9 cellular contexts compared by ENCODE assay signal in the genomic region with DNA sequence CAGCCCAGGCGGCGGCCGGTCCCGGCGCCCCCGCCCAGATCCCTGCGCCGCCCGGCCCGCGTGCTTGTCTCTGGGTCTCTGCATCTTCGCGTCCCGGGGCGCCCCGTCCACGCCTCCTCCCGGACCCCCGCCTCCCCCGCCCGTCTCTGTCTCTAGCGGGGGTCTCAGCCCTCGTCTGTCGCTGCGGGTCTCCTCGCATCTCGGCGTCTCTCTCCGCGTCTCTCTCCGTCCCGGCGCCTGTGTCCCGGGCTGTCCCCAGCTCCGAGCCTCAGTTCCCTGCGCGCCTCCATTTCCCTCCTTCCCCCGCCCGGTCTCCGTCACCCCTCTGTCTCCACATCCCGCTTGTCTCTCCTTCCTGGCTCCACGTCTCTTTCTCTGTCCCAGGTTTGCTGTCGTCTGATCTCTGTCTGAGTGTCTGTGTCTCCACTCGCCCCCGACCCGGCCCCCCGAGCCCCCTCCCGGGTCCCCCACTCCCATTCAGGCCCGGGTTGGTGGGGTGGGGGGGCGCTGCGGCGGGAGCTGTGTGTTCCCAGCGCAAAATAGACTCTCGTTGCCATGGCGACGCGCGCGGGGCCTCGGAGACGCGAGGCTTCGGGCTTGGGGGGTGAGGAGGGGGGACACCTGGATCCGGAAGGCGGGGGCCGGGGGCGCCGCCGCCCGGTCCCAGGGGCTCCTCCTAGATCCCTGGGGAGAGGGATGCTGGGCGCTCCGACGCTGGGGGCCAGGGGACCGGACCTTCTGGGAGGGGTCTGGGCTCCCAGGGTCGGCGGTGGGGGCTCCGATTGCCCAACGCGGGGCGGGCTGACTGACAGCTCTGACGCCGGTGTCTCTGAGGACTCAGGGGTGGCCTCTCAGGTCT. TPM values are rescaled to one million over a fixed set of nuclear protein-coding genes. Genes with fewer than 3 reads are reported as not detected.
DNase-seq lines count a peak whose midpoint lies in the region; ATAC-seq and TF ChIP-seq lines count a peak whose summit lies in the region.
"Had no signal": no experiment of that assay in that cellular context is flagged by ENCODE, and none has a peak within 500 bp of the region (broad histone marks: within the 10 kb centered on the region; RNA-seq: fewer than 3 reads in every experiment).

No MANE protein-coding gene starts in this region.

- H3K27ac Mint-ChIP-seq in activated CD4-positive, alpha-beta memory T cell treated with anti-CD3 and anti-CD28 coated beads for 36 hours, result no peak overlapping the region
- H3K27ac Mint-ChIP-seq in activated CD4-positive, alpha-beta memory T cell treated with anti-CD3 and anti-CD28 coated beads, Interleukin-2, amount 10 ng/mL, durations not matched to agents 7 days and 5 days, result no peak overlapping the region
- H3K27ac Mint-ChIP-seq in WTC11, result no peak overlapping the region
- H3K27ac Mint-ChIP-seq in activated CD8-positive, alpha-beta memory T cell treated with anti-CD3 and anti-CD28 coated beads, Interleukin-2, amount 10 ng/mL, durations not matched to agents 7 days and 5 days, result no peak overlapping the region

- POLR2A ChIA-PET in activated CD4-positive, alpha-beta memory T cell treated with anti-CD3 and anti-CD28 coated beads for 36 hours (lab: Charles Lee), result interaction anchor here (0.7 kb wide), 1 partner anchor 196 kb away, joined by 3 read pairs; no protein-coding TSS in a partner anchor
- POLR2A ChIA-PET in activated CD4-positive, alpha-beta memory T cell treated with anti-CD3 and anti-CD28 coated beads, Interleukin-2, amount 10 ng/mL, durations not matched to agents 7 days and 5 days (lab: Charles Lee), result no interaction called here
- POLR2A ChIA-PET in WTC11 (lab: Charles Lee), result interaction anchor here (1.3 kb wide), 1 partner anchor 7 kb away, joined by 4 read pairs; no protein-coding TSS in a partner anchor

- H3K27ac ChIP-seq in suprapubic skin, result no peak overlapping the region
- no peak overlapping the region for H3K27ac ChIP-seq in prostate gland

- TF ChIP-seq CTCF in WTC11 (IDR thresholded peaks at IDR 0.05), result no peak
- TF ChIP-seq CTCF in suprapubic skin (IDR thresholded peaks at IDR 0.05), result no peak
- no peak for TF ChIP-seq CTCF in prostate gland (IDR thresholded peaks at IDR 0.05)

- CTCF ChIA-PET in activated CD4-positive, alpha-beta memory T cell treated with anti-CD3 and anti-CD28 coated beads for 36 hours (lab: Charles Lee), result interaction anchor here (3.3 kb wide), 1 partner anchor 52 kb away, joined by 14 read pairs; no protein-coding TSS in a partner anchor
- CTCF ChIA-PET in activated CD4-positive, alpha-beta memory T cell treated with anti-CD3 and anti-CD28 coated beads, Interleukin-2, amount 10 ng/mL, durations not matched to agents 7 days and 5 days (lab: Charles Lee), result interaction anchor here (2.5 kb wide), 1 partner anchor 311 kb away, joined by 14 read pairs; no protein-coding TSS in a partner anchor
- CTCF ChIA-PET in WTC11 (lab: Charles Lee), result interaction anchor here (0.5 to 3.0 kb wide), 9 partner anchors 14 to 203 kb away, joined by 3 to 18 read pairs (median 4); no protein-coding TSS in a partner anchor
- CTCF ChIA-PET in activated CD8-positive, alpha-beta memory T cell treated with anti-CD3 and anti-CD28 coated beads, Interleukin-2, amount 10 ng/mL, durations not matched to agents 7 days and 5 days (lab: Charles Lee), result interaction anchor here (0.8 kb wide), 1 partner anchor 15 kb away, joined by 3 read pairs; no protein-coding TSS in a partner anchor

- TF ChIP-seq POLR2A in suprapubic skin (IDR thresholded peaks at IDR 0.05) (no peak), prostate gland (IDR thresholded peaks at IDR 0.05) (no peak)

- H3K27me3 ChIP-seq in iPS-15b (ENCODE audit: control insufficient read depth, insufficient read depth, low read length) (peaks cover 51% of the 10 kb centered on the region), suprapubic skin (peaks cover 44% of the 10 kb centered on the region), prostate gland (replicated peaks; ENCODE audit: insufficient read depth) (peaks cover 9% of the 10 kb centered on the region)

- no peaks in the 10 kb centered on the region for H3K9me3 Mint-ChIP-seq in activated CD4-positive, alpha-beta memory T cell treated with anti-CD3 and anti-CD28 coated beads for 36 hours
- H3K9me3 Mint-ChIP-seq in activated CD4-positive, alpha-beta memory T cell treated with anti-CD3 and anti-CD28 coated beads, Interleukin-2, amount 10 ng/mL, durations not matched to agents 7 days and 5 days, result no peaks in the 10 kb centered on the region
- no peaks in the 10 kb centered on the region for H3K9me3 Mint-ChIP-seq in WTC11
- no peaks in the 10 kb centered on the region for H3K9me3 Mint-ChIP-seq in activated CD8-positive, alpha-beta memory T cell treated with anti-CD3 and anti-CD28 coated beads, Interleukin-2, amount 10 ng/mL, durations not matched to agents 7 days and 5 days (ENCODE audit: low read depth)

- intact Hi-C loops in activated CD4-positive, alpha-beta memory T cell treated with anti-CD3 and anti-CD28 coated beads for 36 hours (cut with micrococcal nuclease), result no loop called here
- intact Hi-C loops in prostate gland (cut with DNase I), result no loop called here

- ATAC-seq in WTC11, result no peak
- no peak for ATAC-seq in activated CD8-positive, alpha-beta memory T cell treated with anti-CD3 and anti-CD28 coated beads, Interleukin-2, amount 10 ng/mL, durations not matched to agents 7 days and 5 days

- H3K4me1 Mint-ChIP-seq in activated CD4-positive, alpha-beta memory T cell treated with anti-CD3 and anti-CD28 coated beads for 36 hours (ENCODE audit: low read depth), result peaks cover 7% of the 10 kb centered on the region
- H3K4me1 Mint-ChIP-seq in activated CD4-positive, alpha-beta memory T cell treated with anti-CD3 and anti-CD28 coated beads, Interleukin-2, amount 10 ng/mL, durations not matched to agents 7 days and 5 days, result peaks cover 4% of the 10 kb centered on the region
- peaks cover 6% of the 10 kb centered on the region; the same call in 1 of the 2 replicates for H3K4me1 Mint-ChIP-seq in WTC11
- H3K4me1 Mint-ChIP-seq in activated CD8-positive, alpha-beta memory T cell treated with anti-CD3 and anti-CD28 coated beads, Interleukin-2, amount 10 ng/mL, durations not matched to agents 7 days and 5 days, result peaks cover 6% of the 10 kb centered on the region

- H3K9ac ChIP-seq in iPS-15b (ENCODE audit: low read depth, low read length), result no peak overlapping the region

- H3K36me3 ChIP-seq in iPS-15b (ENCODE audit: control insufficient read depth, insufficient read depth, low read length) (peaks cover 15% of the 10 kb centered on the region), suprapubic skin (peaks cover 20% of the 10 kb centered on the region), prostate gland (no peaks in the 10 kb centered on the region)

- no peak for DNase-seq in activated CD4-positive, alpha-beta memory T cell treated with anti-CD3 and anti-CD28 coated beads for 36 hours
- DNase-seq in activated CD4-positive, alpha-beta memory T cell treated with anti-CD3 and anti-CD28 coated beads, Interleukin-2, amount 10 ng/mL, durations not matched to agents 7 days and 5 days, result no peak
- no peak for DNase-seq in WTC11 (ENCODE audit: low spot score)
- DNase-seq in suprapubic skin (ENCODE audit: low spot score in 2 of 2), result no peak
- no peak for DNase-seq in activated CD8-positive, alpha-beta memory T cell treated with anti-CD3 and anti-CD28 coated beads, Interleukin-2, amount 10 ng/mL, durations not matched to agents 7 days and 5 days
- no peak for DNase-seq in prostate gland (ENCODE audit: low spot score)
- DNase-seq in CD1c-positive myeloid dendritic cell (ENCODE audit: extremely low spot score), result no peak

- no peak for TF ChIP-seq EP300 in suprapubic skin (IDR thresholded peaks at IDR 0.05)

- peaks cover 4% of the 10 kb centered on the region for H3K36me3 Mint-ChIP-seq in activated CD4-positive, alpha-beta memory T cell treated with anti-CD3 and anti-CD28 coated beads for 36 hours
- peaks cover 3% of the 10 kb centered on the region for H3K36me3 Mint-ChIP-seq in activated CD4-positive, alpha-beta memory T cell treated with anti-CD3 and anti-CD28 coated beads, Interleukin-2, amount 10 ng/mL, durations not matched to agents 7 days and 5 days (ENCODE audit: low read depth)
- peaks cover 9% of the 10 kb centered on the region for H3K36me3 Mint-ChIP-seq in WTC11
- H3K36me3 Mint-ChIP-seq in activated CD8-positive, alpha-beta memory T cell treated with anti-CD3 and anti-CD28 coated beads, Interleukin-2, amount 10 ng/mL, durations not matched to agents 7 days and 5 days, result peaks cover 4% of the 10 kb centered on the region

- H3K4me1 ChIP-seq in iPS-15b (ENCODE audit: control insufficient read depth, insufficient read depth, low read length) (no peaks in the 10 kb centered on the region), suprapubic skin (peaks cover 36% of the 10 kb centered on the region), prostate gland (replicated peaks) (peaks cover 13% of the 10 kb centered on the region)

- WGBS in suprapubic skin, result 2% methylated on average over 38 of the region's 82 CpGs
- WGBS in prostate gland, result 2% methylated on average over 69 of the region's 82 CpGs

- H3K9me3 ChIP-seq in iPS-15b (ENCODE audit: control insufficient read depth, insufficient read depth, low read length), result no peaks in the 10 kb centered on the region
- H3K9me3 ChIP-seq in suprapubic skin, result no peaks in the 10 kb centered on the region
- H3K9me3 ChIP-seq in prostate gland, result no peaks in the 10 kb centered on the region

- peaks cover 22% of the 10 kb centered on the region for H3K27me3 Mint-ChIP-seq in activated CD4-positive, alpha-beta memory T cell treated with anti-CD3 and anti-CD28 coated beads for 36 hours
- H3K27me3 Mint-ChIP-seq in activated CD4-positive, alpha-beta memory T cell treated with anti-CD3 and anti-CD28 coated beads, Interleukin-2, amount 10 ng/mL, durations not matched to agents 7 days and 5 days, result peaks cover 18% of the 10 kb centered on the region
- peaks cover 32% of the 10 kb centered on the region for H3K27me3 Mint-ChIP-seq in WTC11 (ENCODE audit: low read depth)
- H3K27me3 Mint-ChIP-seq in activated CD8-positive, alpha-beta memory T cell treated with anti-CD3 and anti-CD28 coated beads, Interleukin-2, amount 10 ng/mL, durations not matched to agents 7 days and 5 days, result peaks cover 23% of the 10 kb centered on the region

- H3K4me3 ChIP-seq in iPS-15b (ENCODE audit: low read depth, low read length) (peak overlapping the region; percentile 47), suprapubic skin (peak overlapping the region; percentile 44), prostate gland (no peak overlapping the region)

- H3K4me3 Mint-ChIP-seq in activated CD4-positive, alpha-beta memory T cell treated with anti-CD3 and anti-CD28 coated beads for 36 hours, result peak overlapping the region; percentile 31
- no peak overlapping the region for H3K4me3 Mint-ChIP-seq in activated CD4-positive, alpha-beta memory T cell treated with anti-CD3 and anti-CD28 coated beads, Interleukin-2, amount 10 ng/mL, durations not matched to agents 7 days and 5 days
- H3K4me3 Mint-ChIP-seq in WTC11, result peak overlapping the region; percentile 74
- H3K4me3 Mint-ChIP-seq in activated CD8-positive, alpha-beta memory T cell treated with anti-CD3 and anti-CD28 coated beads, Interleukin-2, amount 10 ng/mL, durations not matched to agents 7 days and 5 days, result no peak overlapping the region

RNA-seq across cellular contexts. Expression of a gene that starts 8.7 kb away (rescaled TPM):
- not detected for total RNA-seq in activated CD4-positive, alpha-beta memory T cell treated with anti-CD3 and anti-CD28 coated beads for 36 hours
- not detected for total RNA-seq in activated CD4-positive, alpha-beta memory T cell treated with anti-CD3 and anti-CD28 coated beads, Interleukin-2, amount 10 ng/mL, durations not matched to agents 7 days and 5 days
- total RNA-seq in WTC11 (2021) (0.79 to 0.94 TPM (median 0.87 TPM) in 3 replicates), suprapubic skin (under 1 TPM in 2 of 4 donors, not detected in 2; 0.08 to 0.26 TPM), prostate gland (not detected)
- not detected for total RNA-seq in activated CD8-positive, alpha-beta memory T cell treated with anti-CD3 and anti-CD28 coated beads, Interleukin-2, amount 10 ng/mL, durations not matched to agents 7 days and 5 days
- total RNA-seq: skeletal muscle tissue had no signal

RNA-seq across cellular contexts. Expression of a gene that starts 9.7 kb away (rescaled TPM):
- total RNA-seq in activated CD4-positive, alpha-beta memory T cell treated with anti-CD3 and anti-CD28 coated beads for 36 hours, result 10 to 100 TPM; 24.6 to 24.7 TPM
- 10 to 100 TPM; 14.5 to 16.7 TPM for total RNA-seq in activated CD4-positive, alpha-beta memory T cell treated with anti-CD3 and anti-CD28 coated beads, Interleukin-2, amount 10 ng/mL, durations not matched to agents 7 days and 5 days
- total RNA-seq in WTC11 (2021), result 96.3 to 96.6 TPM (median 96.4 TPM) in 3 replicates
- total RNA-seq in suprapubic skin, result 10 to 100 TPM; 44.7 to 97.2 (median 87.5) TPM
- total RNA-seq in activated CD8-positive, alpha-beta memory T cell treated with anti-CD3 and anti-CD28 coated beads, Interleukin-2, amount 10 ng/mL, durations not matched to agents 7 days and 5 days, result 10 to 100 TPM; 28.2 to 35.7 TPM
- 100 to 1,000 TPM in 1 of 2 donors, 10 to 100 TPM in 1; 85.1 to 117 TPM for total RNA-seq in prostate gland

RNA-seq across cellular contexts. Expression of a gene that starts 12.8 kb away (rescaled TPM):
- not detected for total RNA-seq in activated CD4-positive, alpha-beta memory T cell treated with anti-CD3 and anti-CD28 coated beads for 36 hours
- total RNA-seq in activated CD4-positive, alpha-beta memory T cell treated with anti-CD3 and anti-CD28 coated beads, Interleukin-2, amount 10 ng/mL, durations not matched to agents 7 days and 5 days, result not detected
- total RNA-seq in WTC11 (2021) (2.1 to 2.5 TPM (median 2.2 TPM) in 3 replicates), suprapubic skin (not detected), prostate gland (not detected)
- total RNA-seq in activated CD8-positive, alpha-beta memory T cell treated with anti-CD3 and anti-CD28 coated beads, Interleukin-2, amount 10 ng/mL, durations not matched to agents 7 days and 5 days, result not detected
- total RNA-seq: skeletal muscle tissue had no signal

RNA-seq across cellular contexts. Expression of a gene that starts 24.7 kb away (rescaled TPM):
- 1 to 10 TPM; 5.8 to 6.9 TPM for total RNA-seq in activated CD4-positive, alpha-beta memory T cell treated with anti-CD3 and anti-CD28 coated beads for 36 hours
- total RNA-seq in activated CD4-positive, alpha-beta memory T cell treated with anti-CD3 and anti-CD28 coated beads, Interleukin-2, amount 10 ng/mL, durations not matched to agents 7 days and 5 days, result 1 to 10 TPM; 6.7 to 9.1 TPM
- total RNA-seq in WTC11 (2021), result 14.0 to 23.6 TPM (median 17.8 TPM) in 3 replicates
- total RNA-seq in suprapubic skin, result 10 to 100 TPM; 17.3 to 22.9 (median 19.8) TPM
- total RNA-seq in activated CD8-positive, alpha-beta memory T cell treated with anti-CD3 and anti-CD28 coated beads, Interleukin-2, amount 10 ng/mL, durations not matched to agents 7 days and 5 days, result 1 to 10 TPM; 8.8 to 8.9 TPM
- 10 to 100 TPM; 10.9 to 66.4 TPM for total RNA-seq in prostate gland

RNA-seq across cellular contexts. Expression of a gene that starts 33.2 kb away (rescaled TPM):
- total RNA-seq in activated CD4-positive, alpha-beta memory T cell treated with anti-CD3 and anti-CD28 coated beads for 36 hours, result 10 to 100 TPM in 1 of 2 experiments, 1 to 10 TPM in 1; 8.5 to 12.9 TPM
- total RNA-seq in activated CD4-positive, alpha-beta memory T cell treated with anti-CD3 and anti-CD28 coated beads, Interleukin-2, amount 10 ng/mL, durations not matched to agents 7 days and 5 days, result 10 to 100 TPM; 11.9 to 12.0 TPM
- total RNA-seq in WTC11 (2021) (71.9 to 87.7 TPM (median 74.8 TPM) in 3 replicates), suprapubic skin (1 to 10 TPM; 2.4 to 4.8 (median 4.0) TPM), prostate gland (10 to 100 TPM; 10.8 to 19.8 TPM)
- total RNA-seq in activated CD8-positive, alpha-beta memory T cell treated with anti-CD3 and anti-CD28 coated beads, Interleukin-2, amount 10 ng/mL, durations not matched to agents 7 days and 5 days, result 10 to 100 TPM; 14.6 to 23.2 TPM

Comparison
In these comparisons a context has a peak if more than half of its experiments do, and no peak if none do; other contexts are left out.
1. H3K4me3 Mint-ChIP-seq: peak in activated CD4-positive, alpha-beta memory T cell treated with anti-CD3 and anti-CD28 coated beads for 36 hours (single experiment) and WTC11 (single experiment); none in activated CD4-positive, alpha-beta memory T cell treated with anti-CD3 and anti-CD28 coated beads, Interleukin-2, amount 10 ng/mL, durations not matched to agents 7 days and 5 days (single experiment) and activated CD8-positive, alpha-beta memory T cell treated with anti-CD3 and anti-CD28 coated beads, Interleukin-2, amount 10 ng/mL, durations not matched to agents 7 days and 5 days (single experiment).
2. H3K4me3 ChIP-seq: peak in iPS-15b (single experiment) and suprapubic skin (single experiment); none in prostate gland (0 of 2).